ENCODE assay signal across 8 cellular contexts in the genomic region with DNA sequence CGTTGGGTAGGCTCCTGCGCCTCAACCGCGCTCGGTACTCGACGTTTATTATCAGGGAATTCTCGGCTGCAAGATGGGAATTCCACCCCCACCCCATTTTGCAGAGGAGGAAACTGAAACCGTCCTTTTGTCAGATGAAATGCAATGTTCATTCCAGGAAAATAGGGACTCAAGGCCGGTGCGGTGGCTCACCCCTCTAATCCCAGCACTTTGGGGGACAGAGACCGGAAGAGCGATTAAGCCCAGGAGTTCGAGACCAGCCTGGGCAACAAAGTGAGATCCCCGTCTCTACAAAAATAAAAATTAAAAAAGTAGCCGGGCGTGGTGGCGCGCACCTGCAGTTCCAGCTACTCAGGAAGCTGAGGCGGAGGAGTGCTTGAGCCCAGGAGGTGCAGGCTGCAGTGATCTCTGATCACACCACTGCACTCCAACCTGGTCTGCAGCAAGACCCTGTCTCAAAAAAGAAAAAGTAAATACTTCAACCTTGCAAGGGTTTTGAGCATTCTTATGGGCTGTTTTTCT. TPM values are rescaled to one million over a fixed set of nuclear protein-coding genes. Genes with fewer than 3 reads are reported as not detected.
DNase-seq lines count a peak whose midpoint lies in the region; TF ChIP-seq lines count a peak whose summit lies in the region.

No MANE protein-coding gene starts in this region.

- no peak for TF ChIP-seq POLR2A in esophagus squamous epithelium (IDR thresholded peaks at IDR 0.05)

- no peak for TF ChIP-seq CTCF in GM12875 (IDR thresholded peaks at IDR 0.05; ENCODE audit: borderline replicate concordance, insufficient read depth, low read depth, low read length)
- no peak for TF ChIP-seq CTCF in esophagus squamous epithelium (IDR thresholded peaks at IDR 0.05)
- TF ChIP-seq CTCF in GM10266 (IDR thresholded peaks at IDR 0.05; ENCODE audit: control insufficient read depth, insufficient read depth, low read depth, missing control alignments): no peak

- DNase-seq in SJCRH30 (no peak), esophagus squamous epithelium (lab: John Stamatoyannopoulos, UW) (no peak), GM19238 (ENCODE audit: insufficient read length, low spot score) (no peak), GM10266 (ENCODE audit: extremely low spot score) (no peak), NCI-H2227 treated with DMSO at 0.1 percent for 48 hours (lab: John Stamatoyannopoulos, UW) (no peak)
- DNase-seq in stimulated activated naive CD4-positive, alpha-beta T cell treated with Interleukin-2 at 50 U/mL for 16 hours (lab: John Stamatoyannopoulos, UW): no peak

- peak overlapping the region; percentile 94 for H3K9ac ChIP-seq in rectal smooth muscle tissue (ENCODE audit: low read length)

- WGBS in esophagus squamous epithelium, 2 donors: 16 to 22% methylated on average over 13 to 15 of the region's 20 CpGs

- peak overlapping the region; percentile 83; the same call in 1 of the 2 replicates for H3K27ac ChIP-seq in SJCRH30
- peak overlapping the region; percentile 82 to 97 (median 94) for H3K27ac ChIP-seq in esophagus squamous epithelium
- H3K27ac ChIP-seq in rectal smooth muscle tissue (ENCODE audit: low read depth, low read length): peak overlapping the region; percentile 93

- no peaks in the 10 kb centered on the region for H3K9me3 ChIP-seq in SJCRH30 (replicated peaks)
- no peaks in the 10 kb centered on the region for H3K9me3 ChIP-seq in esophagus squamous epithelium

- peaks cover 26% of the 10 kb centered on the region for H3K4me1 ChIP-seq in SJCRH30
- peaks cover 13 to 43% (median 17%) of the 10 kb centered on the region in 3 donors for H3K4me1 ChIP-seq in esophagus squamous epithelium
- no peaks in the 10 kb centered on the region for H3K4me1 ChIP-seq in rectal smooth muscle tissue (ENCODE audit: control insufficient read depth, insufficient read depth, low read length)

- intact Hi-C loops in esophagus squamous epithelium (cut with DNase I): no loop called here

- H3K27me3 ChIP-seq in SJCRH30 (no peaks in the 10 kb centered on the region), esophagus squamous epithelium (no peaks in the 10 kb centered on the region), rectal smooth muscle tissue (ENCODE audit: control insufficient read depth, insufficient read depth, low read length) (no peaks in the 10 kb centered on the region)

- peaks cover 15% of the 10 kb centered on the region for H3K36me3 ChIP-seq in SJCRH30
- peaks cover 0 to 24% (median 0%) of the 10 kb centered on the region in 3 donors for H3K36me3 ChIP-seq in esophagus squamous epithelium
- H3K36me3 ChIP-seq in rectal smooth muscle tissue (ENCODE audit: control insufficient read depth, insufficient read depth, low read length): peaks cover 2% of the 10 kb centered on the region

- peak overlapping the region; percentile 94 for H3K4me3 ChIP-seq in GM12875 (ENCODE audit: low read depth, low read length)
- peak overlapping the region; percentile 91 for H3K4me3 ChIP-seq in SJCRH30
- peak overlapping the region; percentile 43 to 82 (median 80) for H3K4me3 ChIP-seq in esophagus squamous epithelium
- H3K4me3 ChIP-seq in rectal smooth muscle tissue (ENCODE audit: low read length): peak overlapping the region; percentile 94

RNA-seq across cellular contexts. Expression of gene RFC2, which starts 0.7 kb away (rescaled TPM):
- 111 and 112 TPM in 2 replicates for total RNA-seq in SJCRH30 (2014; rRNA removed; shearing (Covaris generic))
- 10 to 100 TPM; 12.5 to 37.9 (median 22.4) TPM for total RNA-seq in esophagus squamous epithelium

RNA-seq across cellular contexts. Expression of gene CLIP2, which starts 34.3 kb away (rescaled TPM):
- 29.1 and 29.7 TPM in 2 replicates for total RNA-seq in SJCRH30 (2014; rRNA removed; shearing (Covaris generic))
- total RNA-seq in esophagus squamous epithelium: 10 to 100 TPM in 2 of 4 donors, 1 to 10 TPM in 2; 5.6 to 20.8 (median 10.2) TPM

RNA-seq across cellular contexts. Expression of gene LAT2, which starts 45.1 kb away (rescaled TPM):
- total RNA-seq in SJCRH30 (2014; rRNA removed; shearing (Covaris generic)): 0.61 and 0.99 TPM in 2 replicates
- 1 to 10 TPM; 1.3 to 7.0 (median 4.1) TPM for total RNA-seq in esophagus squamous epithelium
